ENCODE assay signal across 9 cellular contexts in the genomic region with DNA sequence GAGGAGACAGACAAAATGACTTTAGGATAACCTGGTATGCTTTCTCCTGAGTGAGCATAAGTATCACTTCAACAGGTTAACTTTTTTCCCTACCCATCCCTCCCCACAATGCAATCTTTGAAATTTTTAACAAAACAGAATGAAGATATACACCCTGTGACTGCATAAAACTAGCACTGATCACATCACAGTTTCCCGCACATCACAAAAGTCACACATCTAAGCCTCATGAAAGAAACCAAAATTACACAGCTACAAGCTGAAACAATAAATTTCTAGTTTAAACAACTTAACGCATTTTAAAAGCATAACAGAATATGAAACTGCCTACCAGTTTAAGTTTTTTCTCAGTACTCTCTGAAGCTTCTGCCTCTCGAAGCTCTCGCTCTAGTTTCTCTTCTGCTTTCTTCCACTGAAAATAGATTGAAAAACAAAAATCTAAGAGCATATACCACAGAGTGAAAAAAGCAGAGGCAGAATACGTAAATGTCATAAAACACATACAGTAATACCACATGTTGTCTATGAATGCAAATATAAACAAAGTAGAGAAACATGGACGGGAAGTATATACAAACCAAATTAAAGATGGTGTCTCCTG. TPM values are rescaled to one million over a fixed set of nuclear protein-coding genes. Genes with fewer than 3 reads are reported as not detected.
DNase-seq lines count a peak whose midpoint lies in the region; ATAC-seq lines count a peak whose summit lies in the region.
"Had no signal": no experiment of that assay in that cellular context is flagged by ENCODE, and none has a peak within 500 bp of the region (broad histone marks: within the 10 kb centered on the region; RNA-seq: fewer than 3 reads in every experiment).

No MANE protein-coding gene starts in this region.

- no peaks in the 10 kb centered on the region for H3K27me3 Mint-ChIP-seq in stimulated activated memory B cell treated with anti-CD40 and anti-IgM and Interleukin-4, amounts not matched to agents 10 μg/mL and 1 μg/mL and 100 μg/mL, for 72 hours

- no peaks in the 10 kb centered on the region for H3K9me3 Mint-ChIP-seq in stimulated activated memory B cell treated with anti-CD40 and anti-IgM and Interleukin-4, amounts not matched to agents 10 μg/mL and 1 μg/mL and 100 μg/mL, for 72 hours
- H3K9me3 Mint-ChIP-seq: activated T-cell treated with anti-CD3 and anti-CD28 coated beads, Interleukin-2, amount 50 U/mL, for 72 hours had no signal

- H3K4me3 Mint-ChIP-seq in stimulated activated memory B cell treated with anti-CD40 and anti-IgM and Interleukin-4, amounts not matched to agents 10 μg/mL and 1 μg/mL and 100 μg/mL, for 72 hours: peak overlapping the region; percentile 46
- H3K4me3 Mint-ChIP-seq: activated T-cell treated with anti-CD3 and anti-CD28 coated beads, Interleukin-2, amount 50 U/mL, for 72 hours had no signal

- H3K4me1 Mint-ChIP-seq in stimulated activated memory B cell treated with anti-CD40 and anti-IgM and Interleukin-4, amounts not matched to agents 10 μg/mL and 1 μg/mL and 100 μg/mL, for 72 hours: peaks cover 30% of the 10 kb centered on the region

- H3K27ac Mint-ChIP-seq in stimulated activated memory B cell treated with anti-CD40 and anti-IgM and Interleukin-4, amounts not matched to agents 10 μg/mL and 1 μg/mL and 100 μg/mL, for 72 hours: peak overlapping the region; percentile 84
- H3K27ac Mint-ChIP-seq: activated T-cell treated with anti-CD3 and anti-CD28 coated beads, Interleukin-2, amount 50 U/mL, for 72 hours had no signal

- DNase-seq in SW480 (ENCODE audit: low spot score): no peak
- DNase-seq in anterior cingulate cortex (lab: John Stamatoyannopoulos, UW): no peak
- DNase-seq in H4 (ENCODE audit: low spot score): no peak
- DNase-seq: activated T-cell treated with anti-CD3 and anti-CD28 coated beads, Interleukin-2, amount 50 U/mL, for 72 hours; DMS 273 treated with DMSO at 0.1 percent for 48 hours had no signal

- H3K36me3 Mint-ChIP-seq in stimulated activated memory B cell treated with anti-CD40 and anti-IgM and Interleukin-4, amounts not matched to agents 10 μg/mL and 1 μg/mL and 100 μg/mL, for 72 hours: peaks cover 37% of the 10 kb centered on the region

- ATAC-seq in GM19043 (IDR thresholded peaks at IDR 0.05; ENCODE audit: low read depth, unreplicated experiment) (peak; percentile 97), HG02588 (IDR thresholded peaks at IDR 0.05; ENCODE audit: unreplicated experiment) (peak; percentile 97), HG03439 (IDR thresholded peaks at IDR 0.05; ENCODE audit: unreplicated experiment) (peak; percentile 97)
- peak; percentile 90 for ATAC-seq in stimulated activated memory B cell treated with anti-CD40 and anti-IgM and Interleukin-4, amounts not matched to agents 10 μg/mL and 1 μg/mL and 100 μg/mL, for 72 hours
- ATAC-seq: activated T-cell treated with anti-CD3 and anti-CD28 coated beads, Interleukin-2, amount 50 U/mL, for 72 hours had no signal

RNA-seq across cellular contexts. Expression of a gene that starts 18.1 kb away (rescaled TPM):
- total RNA-seq in H4 (2014; rRNA removed; shearing (Covaris generic)): 33.3 and 37.1 TPM in 2 replicates

RNA-seq across cellular contexts. Expression of a gene that starts 57.7 kb away (rescaled TPM):
- total RNA-seq in H4 (2014; rRNA removed; shearing (Covaris generic)): 4.1 and 4.9 TPM in 2 replicates
